Comparison of ENCODE assay signal across 8 cellular contexts in genomic region chr12:31959051-31959700, GRCh38. TPM values are rescaled to one million over a fixed set of nuclear protein-coding genes. Genes with fewer than 3 reads are reported as not detected.
A peak's percentile ranks its signal among the peaks of the same experiment; 100 is the strongest.
DNase-seq lines count a peak whose midpoint lies in the region; ATAC-seq and FAIRE-seq lines count a peak whose summit lies in the region.

Gene RESF1 (plus strand): TSS chr12:31959415. CDS start chr12:31980956, 21,541 bp downstream.

- WGBS in right cardiac atrium: under 1% methylated on average over 68 of the region's 68 CpGs

- peak within 1 kb of the TSS; percentile 95 for H3K27ac ChIP-seq in right cardiac atrium (ENCODE audit: low read length)

- FAIRE-seq in urothelium cell line (lab: Jason Lieb, UNC): no peak

- ATAC-seq in GM18502 (IDR thresholded peaks at IDR 0.05; ENCODE audit: poor library complexity, unreplicated experiment) (peak; percentile 91), HG02943 (IDR thresholded peaks at IDR 0.05; ENCODE audit: low read depth, unreplicated experiment) (peak; percentile 87), right cardiac atrium (peak; percentile 99 to 100)

- H3K9me3 ChIP-seq in right cardiac atrium (ENCODE audit: control insufficient read depth, low read length): no peaks in the 10 kb centered on the region

- intact Hi-C loops in T-helper 2 cell treated with Interferon-gamma antibody and Interleukin-4, amounts not matched to agents 100 ng/mL and 5 ng/mL, for 36 hours (cut with micrococcal nuclease): loop anchor here (1.0 to 5.0 kb wide), 10 partner anchors 31 to 306 kb away; partner anchors contain the start of genes AMN1, BICD1 and ETFBKMT
- intact Hi-C loops in right cardiac atrium (cut with DNase I): no loop called here

- no peaks in the 10 kb centered on the region for H3K27me3 ChIP-seq in right cardiac atrium (ENCODE audit: control insufficient read depth, insufficient read depth)

- H3K4me1 ChIP-seq in right cardiac atrium (ENCODE audit: control insufficient read depth, insufficient read depth, low read length): peaks cover 4% of the 10 kb centered on the region

- H3K4me3 ChIP-seq in right cardiac atrium (ENCODE audit: low read length): peak within 1 kb of the TSS; percentile 95

- peak; percentile 76 to 78 for DNase-seq in NCI-H187 (lab: John Stamatoyannopoulos, UW)
- peak; percentile 19 to 90 (median 80) for DNase-seq in anterior cingulate cortex (lab: John Stamatoyannopoulos, UW)
- peak; percentile 90 to 96 (median 95) for DNase-seq in right cardiac atrium
- DNase-seq in pulmonary artery endothelial cell (ENCODE audit: low read depth, low spot score): peak; percentile 51
- peak; percentile 92 for DNase-seq in urothelium cell line (ENCODE audit: low spot score)

RNA-seq across cellular contexts. Expression of gene RESF1, which starts in this region (rescaled TPM):
- 102 and 110 TPM in 2 replicates for total RNA-seq in T-helper 2 cell treated with Interferon-gamma antibody and Interleukin-4, amounts not matched to agents 100 ng/mL and 5 ng/mL, for 36 hours
- total RNA-seq in right cardiac atrium (10 to 100 TPM; 16.8 to 22.4 (median 19.4) TPM), pulmonary artery endothelial cell (69.0 and 106 TPM in 2 replicates)
- polyA plus RNA-seq in right cardiac atrium: 19.4 TPM

Comparison
In these comparisons a context has a peak if more than half of its experiments do, and no peak if none do; other contexts are left out.
1. Peak in every context shown above with its lines: DNase-seq, ATAC-seq, H3K4me3 ChIP-seq and H3K27ac ChIP-seq.